ENCODE assay signal across 22 cellular contexts in the genomic region with DNA sequence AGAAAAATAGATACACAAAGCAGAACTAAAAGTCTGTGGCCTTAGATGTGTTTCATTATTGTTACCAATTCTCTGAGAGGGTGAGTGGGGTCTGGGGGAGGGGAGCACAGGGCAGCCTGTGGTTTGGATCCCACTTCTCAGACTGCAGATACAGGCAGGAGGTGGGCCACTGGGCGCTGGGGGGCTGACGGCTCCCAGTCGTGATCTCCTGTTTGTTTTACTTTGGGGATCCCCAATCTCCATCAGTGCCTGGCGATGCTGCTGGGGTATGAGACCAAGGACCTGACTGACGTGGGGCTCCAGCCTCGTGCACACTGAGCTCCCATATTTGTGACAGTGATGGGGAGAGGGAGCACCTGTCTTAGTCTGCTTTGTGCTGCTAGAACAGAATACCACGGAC. TPM values are rescaled to one million over a fixed set of nuclear protein-coding genes. Genes with fewer than 3 reads are reported as not detected.
"Had no signal": no experiment of that assay in that cellular context is flagged by ENCODE, and none has a peak within 500 bp of the region (broad histone marks: within the 10 kb centered on the region; RNA-seq: fewer than 3 reads in every experiment).

No MANE protein-coding gene starts in this region.

- DNase-seq: activated CD4-positive, alpha-beta memory T cell treated with anti-CD3 and anti-CD28 coated beads, Interleukin-2, amount 10 ng/mL, durations not matched to agents 7 days and 5 days; activated CD4-positive, alpha-beta T cell treated with anti-CD3 and anti-CD28 coated beads for 36 hours; activated CD4-positive, alpha-beta T cell treated with anti-CD3 and anti-CD28 coated beads, Interleukin-2, amount 50 U/mL, for 1 hour; activated gamma-delta T cell treated with Interleukin-2 at 50 U/mL for 16 hours; activated naive CD4-positive, alpha-beta T cell treated with anti-CD3 and anti-CD28 coated beads, Interleukin-2, amount 10 ng/mL, durations not matched to agents 7 days and 5 days; activated naive CD8-positive, alpha-beta T cell treated with anti-CD3 and anti-CD28 coated beads for 36 hours; activated T-cell treated with anti-CD3 and anti-CD28 coated beads for 4 hours; activated T-cell treated with anti-CD3 and anti-CD28 coated beads, Interleukin-2, amount 50 U/mL, for 48 hours; Karpas-422; MM.1S; NCI-H1436 treated with DMSO at 0.1 percent for 48 hours; NCI-H187; NCI-H510A treated with DMSO at 0.1 percent for 48 hours; NK-92 treated with Interleukin-12 subunit alpha and Interleukin-12 subunit beta, amount 100 ng/mL, for 24 hours; RPMI8226; T-helper 1 cell had no signal

- H3K4me2 ChIP-seq: SK-N-SH had no signal

- H3K9me3 Mint-ChIP-seq: activated CD4-positive, alpha-beta memory T cell treated with anti-CD3 and anti-CD28 coated beads, Interleukin-2, amount 10 ng/mL, durations not matched to agents 7 days and 5 days; activated naive CD4-positive, alpha-beta T cell treated with anti-CD3 and anti-CD28 coated beads, Interleukin-2, amount 10 ng/mL, durations not matched to agents 7 days and 5 days; activated naive CD8-positive, alpha-beta T cell treated with anti-CD3 and anti-CD28 coated beads for 36 hours; activated T-helper 17 cell treated with anti-CD3 and anti-CD28 coated beads, Interleukin-2, amount 50 U/mL, for 72 hours had no signal

- ATAC-seq: activated CD4-positive, alpha-beta T cell treated with anti-CD3 and anti-CD28 coated beads for 36 hours; activated T-helper 17 cell treated with anti-CD3 and anti-CD28 coated beads, Interleukin-2, amount 50 U/mL, for 72 hours; Panc1 had no signal

- H3K27me3 Mint-ChIP-seq: activated CD4-positive, alpha-beta memory T cell treated with anti-CD3 and anti-CD28 coated beads, Interleukin-2, amount 10 ng/mL, durations not matched to agents 7 days and 5 days; activated CD4-positive, alpha-beta T cell treated with anti-CD3 and anti-CD28 coated beads for 36 hours; activated naive CD8-positive, alpha-beta T cell treated with anti-CD3 and anti-CD28 coated beads for 36 hours; activated T-helper 17 cell treated with anti-CD3 and anti-CD28 coated beads, Interleukin-2, amount 50 U/mL, for 72 hours had no signal

- H3K9ac ChIP-seq: SK-N-SH had no signal

- H3K27ac Mint-ChIP-seq: activated CD4-positive, alpha-beta memory T cell treated with anti-CD3 and anti-CD28 coated beads, Interleukin-2, amount 10 ng/mL, durations not matched to agents 7 days and 5 days; activated CD4-positive, alpha-beta T cell treated with anti-CD3 and anti-CD28 coated beads for 36 hours; activated naive CD4-positive, alpha-beta T cell treated with anti-CD3 and anti-CD28 coated beads, Interleukin-2, amount 10 ng/mL, durations not matched to agents 7 days and 5 days; activated naive CD8-positive, alpha-beta T cell treated with anti-CD3 and anti-CD28 coated beads for 36 hours; activated T-helper 17 cell treated with anti-CD3 and anti-CD28 coated beads, Interleukin-2, amount 50 U/mL, for 72 hours had no signal

- H3K36me3 ChIP-seq: SJCRH30 had no signal

- H3K36me3 Mint-ChIP-seq: activated naive CD4-positive, alpha-beta T cell treated with anti-CD3 and anti-CD28 coated beads, Interleukin-2, amount 10 ng/mL, durations not matched to agents 7 days and 5 days; activated naive CD8-positive, alpha-beta T cell treated with anti-CD3 and anti-CD28 coated beads for 36 hours had no signal

- H3K9me3 ChIP-seq: SJCRH30, SK-N-SH had no signal

- H3K27me3 ChIP-seq: SJCRH30 had no signal

- H3K4me3 ChIP-seq: K562, SJCRH30 had no signal

- H3K4me3 Mint-ChIP-seq: activated CD4-positive, alpha-beta memory T cell treated with anti-CD3 and anti-CD28 coated beads, Interleukin-2, amount 10 ng/mL, durations not matched to agents 7 days and 5 days; activated CD4-positive, alpha-beta T cell treated with anti-CD3 and anti-CD28 coated beads for 36 hours; activated naive CD4-positive, alpha-beta T cell treated with anti-CD3 and anti-CD28 coated beads, Interleukin-2, amount 10 ng/mL, durations not matched to agents 7 days and 5 days; activated naive CD8-positive, alpha-beta T cell treated with anti-CD3 and anti-CD28 coated beads for 36 hours; activated T-helper 17 cell treated with anti-CD3 and anti-CD28 coated beads, Interleukin-2, amount 50 U/mL, for 72 hours had no signal

RNA-seq across cellular contexts. Expression of gene EDAR, which starts 54.9 kb away (rescaled TPM):
- total RNA-seq: activated CD4-positive, alpha-beta memory T cell treated with anti-CD3 and anti-CD28 coated beads, Interleukin-2, amount 10 ng/mL, durations not matched to agents 7 days and 5 days; activated T-helper 17 cell treated with anti-CD3 and anti-CD28 coated beads, Interleukin-2, amount 50 U/mL, for 72 hours; K562; SJCRH30; T-helper 2 cell treated with Interferon-gamma antibody and Interleukin-4, amounts not matched to agents 100 ng/mL and 5 ng/mL, for 36 hours had no signal
- polyA plus RNA-seq: SK-N-SH had no signal
